Comparison of ENCODE assay signal across 20 cellular contexts in genomic region chr14:102241147-102241546, GRCh38.
"Had no signal": no experiment of that assay in that cellular context is flagged by ENCODE, and none has a peak within 500 bp of the region (broad histone marks: within the 10 kb centered on the region; RNA-seq: fewer than 3 reads in every experiment).

No MANE protein-coding gene starts in this region.

- H3K4me1 ChIP-seq: foreskin keratinocyte, pancreas, psoas muscle, stomach had no signal

- H3K9me3 Mint-ChIP-seq: endodermal cell; naive thymus-derived CD4-positive, alpha-beta T cell; neural crest cell; stimulated activated naive B cell treated with anti-CD40 and anti-IgM and Interleukin-4, amounts not matched to agents 10 μg/mL and 1 μg/mL and 100 μg/mL, for 72 hours had no signal

- H3K4me3 ChIP-seq: coronary artery, pancreas, psoas muscle, skin epidermis, stomach had no signal

- DNase-seq: effector CD4-positive, alpha-beta T cell; endodermal cell; erythroblast; foreskin keratinocyte; hippocampal formation; mesendoderm; naive thymus-derived CD4-positive, alpha-beta T cell; nucleus accumbens; pancreas; psoas muscle; retina; stimulated activated CD4-positive, alpha-beta T cell treated with anti-CD3 and anti-CD28 coated beads, Interleukin-2, amount 100 ng/mL, for 24 hours; stimulated activated CD4-positive, alpha-beta T cell treated with anti-CD3 and anti-CD28 coated beads, Interleukin-4, amount 100 ng/mL, for 4 hours; stimulated activated naive B cell treated with anti-CD40 and anti-IgM and Interleukin-4, amounts not matched to agents 10 μg/mL and 1 μg/mL and 100 μg/mL, for 72 hours; stomach; trophoblast cell had no signal

- H3K4me1 Mint-ChIP-seq: naive thymus-derived CD4-positive, alpha-beta T cell; neural crest cell; stimulated activated naive B cell treated with anti-CD40 and anti-IgM and Interleukin-4, amounts not matched to agents 10 μg/mL and 1 μg/mL and 100 μg/mL, for 72 hours had no signal

- H3K27ac Mint-ChIP-seq: endodermal cell; naive thymus-derived CD4-positive, alpha-beta T cell; stimulated activated naive B cell treated with anti-CD40 and anti-IgM and Interleukin-4, amounts not matched to agents 10 μg/mL and 1 μg/mL and 100 μg/mL, for 72 hours had no signal

- H3K27ac ChIP-seq: coronary artery, foreskin keratinocyte, pancreas, psoas muscle, skin epidermis, stomach had no signal

- H3K9me3 ChIP-seq: pancreas, psoas muscle, stomach had no signal

- H3K36me3 Mint-ChIP-seq: naive thymus-derived CD4-positive, alpha-beta T cell; stimulated activated naive B cell treated with anti-CD40 and anti-IgM and Interleukin-4, amounts not matched to agents 10 μg/mL and 1 μg/mL and 100 μg/mL, for 72 hours had no signal

- ATAC-seq: foreskin keratinocyte; naive thymus-derived CD4-positive, alpha-beta T cell; pancreas; psoas muscle; sciatic nerve; stimulated activated naive B cell treated with anti-CD40 and anti-IgM and Interleukin-4, amounts not matched to agents 10 μg/mL and 1 μg/mL and 100 μg/mL, for 72 hours had no signal

- H3K27me3 ChIP-seq: foreskin keratinocyte, pancreas, stomach had no signal

- H3K36me3 ChIP-seq: pancreas, stomach had no signal

- H3K27me3 Mint-ChIP-seq: stimulated activated naive B cell treated with anti-CD40 and anti-IgM and Interleukin-4, amounts not matched to agents 10 μg/mL and 1 μg/mL and 100 μg/mL, for 72 hours had no signal

- H3K4me3 Mint-ChIP-seq: endodermal cell; naive thymus-derived CD4-positive, alpha-beta T cell; neural crest cell; stimulated activated naive B cell treated with anti-CD40 and anti-IgM and Interleukin-4, amounts not matched to agents 10 μg/mL and 1 μg/mL and 100 μg/mL, for 72 hours had no signal
